8 cellular contexts compared by ENCODE assay signal in genomic region chr2:239275037-239275685, GRCh38.
A peak's percentile ranks its signal among the peaks of the same experiment; 100 is the strongest.
DNase-seq lines count a peak whose midpoint lies in the region; ATAC-seq and TF ChIP-seq lines count a peak whose summit lies in the region.

No MANE protein-coding gene starts in this region.

- H3K9me3 Mint-ChIP-seq in CD8-positive, alpha-beta T cell: no peaks in the 10 kb centered on the region

- H3K9me3 ChIP-seq in CD8-positive, alpha-beta T cell (ENCODE audit: low read length): no peaks in the 10 kb centered on the region

- peak overlapping the region; percentile 66 for H3K4me3 Mint-ChIP-seq in CD8-positive, alpha-beta T cell

- intact Hi-C loops in CD8-positive, alpha-beta T cell (cut with DNase I, micrococcal nuclease): loop anchor here (1.0 to 2.0 kb wide), 4 partner anchors 8 to 652 kb away; no protein-coding TSS in a partner anchor

- H3K27me3 Mint-ChIP-seq in CD8-positive, alpha-beta T cell (ENCODE audit: low read depth): no peaks in the 10 kb centered on the region

- H3K27ac ChIP-seq in CD8-positive, alpha-beta T cell (ENCODE audit: low read depth, low read length): peak overlapping the region; percentile 50
- peak overlapping the region; percentile 50 for H3K27ac ChIP-seq in angular gyrus (ENCODE audit: low read depth, low read length)

- CTCF ChIA-PET in CD8-positive, alpha-beta T cell (lab: Charles Lee): interaction anchor here (1.1 to 1.3 kb wide), 2 partner anchors 8 to 122 kb away, joined by 3 to 5 read pairs; no protein-coding TSS in a partner anchor

- peak overlapping the region; percentile 29 for H3K4me3 ChIP-seq in CD8-positive, alpha-beta T cell (ENCODE audit: low read depth, low read length)

- POLR2A ChIA-PET in CD8-positive, alpha-beta T cell (lab: Charles Lee): interaction anchor here (1.1 to 2.4 kb wide), 4 partner anchors 9 to 23 kb away, joined by 3 to 6 read pairs (median 5); no protein-coding TSS in a partner anchor

- no peaks in the 10 kb centered on the region for H3K36me3 Mint-ChIP-seq in CD8-positive, alpha-beta T cell

- TF ChIP-seq CTCF in CD8-positive, alpha-beta T cell (IDR thresholded peaks at IDR 0.05): no peak

- peaks cover 38% of the 10 kb centered on the region for H3K4me1 ChIP-seq in CD8-positive, alpha-beta T cell (ENCODE audit: insufficient read depth, low read length)

- peak; percentile 65 to 87 (median 77) for DNase-seq in CD8-positive, alpha-beta T cell
- DNase-seq in T-helper 2 cell (peak; percentile 40 to 98 (median 77)), hepatic stellate cell (ENCODE audit: low spot score) (peak; percentile 96), smooth muscle cell of the brain vasculature (ENCODE audit: low read depth, low spot score) (peak; percentile 95), NCI-H2029 treated with DMSO at 0.1 percent for 48 hours (lab: John Stamatoyannopoulos, UW) (no peak)

- peak overlapping the region; percentile 92 for H3K27ac Mint-ChIP-seq in CD8-positive, alpha-beta T cell

- no peaks in the 10 kb centered on the region for H3K27me3 ChIP-seq in CD8-positive, alpha-beta T cell (ENCODE audit: insufficient read depth, low read length)

- H3K4me1 Mint-ChIP-seq in CD8-positive, alpha-beta T cell (ENCODE audit: low read depth): peaks cover 52% of the 10 kb centered on the region

- ATAC-seq in CD8-positive, alpha-beta T cell: peak; percentile 86
- ATAC-seq in HG03060 (IDR thresholded peaks at IDR 0.05; ENCODE audit: low read depth, unreplicated experiment) (peak; percentile 68), GM21737 (IDR thresholded peaks at IDR 0.05; ENCODE audit: unreplicated experiment) (no peak)

- H3K36me3 ChIP-seq in CD8-positive, alpha-beta T cell (ENCODE audit: insufficient read depth, low read length): no peaks in the 10 kb centered on the region
